Comparison of ENCODE assay signal across 9 cellular contexts in the genomic region with DNA sequence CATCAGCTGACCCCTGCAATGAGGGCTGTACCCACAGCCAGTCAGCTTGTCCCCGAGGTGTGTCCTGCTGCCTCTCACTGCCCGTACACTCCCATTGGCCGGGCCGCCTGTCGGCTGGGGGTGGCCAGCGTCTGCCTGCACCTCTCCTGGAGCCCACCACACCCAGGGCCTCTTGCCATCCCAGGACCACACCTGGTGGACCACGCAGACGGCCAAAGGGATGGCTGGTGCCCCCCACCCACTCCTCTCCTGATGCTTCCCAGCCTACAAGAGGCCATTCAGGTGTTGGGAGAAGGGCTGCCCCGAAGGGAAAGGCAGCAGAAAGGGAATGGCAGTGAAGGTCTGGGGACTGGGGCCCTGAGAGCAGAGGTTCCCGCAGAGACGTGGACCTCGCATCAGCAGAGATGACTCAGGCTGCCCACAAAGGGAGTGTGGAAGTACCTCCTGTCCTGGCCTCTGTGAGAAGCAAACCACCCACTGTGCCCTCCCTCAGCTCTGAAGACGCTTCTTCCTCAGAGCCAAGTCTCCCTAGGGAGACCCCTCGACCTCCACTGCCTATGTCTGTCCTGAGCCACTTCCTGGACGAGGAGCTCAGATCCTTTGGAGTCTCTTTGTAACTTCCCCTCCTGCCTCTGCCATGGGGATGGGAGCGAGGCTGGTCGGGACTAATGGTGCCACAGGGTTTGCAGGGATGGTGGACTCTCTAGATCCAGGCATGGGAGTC.
DNase-seq lines count a peak whose midpoint lies in the region; ATAC-seq and TF ChIP-seq lines count a peak whose summit lies in the region.
"Had no signal": no experiment of that assay in that cellular context is flagged by ENCODE, and none has a peak within 500 bp of the region (broad histone marks: within the 10 kb centered on the region; RNA-seq: fewer than 3 reads in every experiment).

No MANE protein-coding gene starts in this region.

- peaks cover 2% of the 10 kb centered on the region; the same call in 1 of the 2 replicates for H3K27me3 Mint-ChIP-seq in HFFc6 (ENCODE audit: insufficient read depth)
- H3K27me3 Mint-ChIP-seq in T-helper 2 cell treated with Interferon-gamma antibody and Interleukin-4, amounts not matched to agents 5 μg/mL and 100 μg/mL, for 36 hours (ENCODE audit: low read depth), result no peaks in the 10 kb centered on the region

- H3K4me3 ChIP-seq in fibroblast of mammary gland (ENCODE audit: control insufficient read depth, low read depth, low read length), result no peak overlapping the region

- TF ChIP-seq CTCF in HFFc6 (IDR thresholded peaks at IDR 0.05) (no peak), fibroblast of mammary gland (conservative IDR thresholded peaks at IDR 0.05; ENCODE audit: control insufficient read depth, insufficient read depth, low read depth, low read length) (no peak)

- DNase-seq in HFFc6 (peak; percentile 63), fibroblast of mammary gland (ENCODE audit: low read depth) (peak; percentile 95), Kasumi-1 (lab: John Stamatoyannopoulos, UW) (no peak)
- DNase-seq in T-helper 2 cell treated with Interferon-gamma antibody and Interleukin-4, amounts not matched to agents 5 μg/mL and 100 μg/mL, for 36 hours (ENCODE audit: low spot score), result peak; percentile 21
- DNase-seq in stimulated activated effector memory CD8-positive, alpha-beta T cell treated with anti-CD3 and anti-CD28 coated beads, Interleukin-12 subunit alpha, Interleukin-12 subunit beta, amount 100 ng/mL, for 72 hours (ENCODE audit: low spot score in 2 of 2), result no peak
- DNase-seq in stimulated activated naive CD4-positive, alpha-beta T cell (lab: John Stamatoyannopoulos, UW), result no peak
- DNase-seq: activated naive CD4-positive, alpha-beta T cell treated with Interleukin-2 at 50 U/mL for 16 hours had no signal

- ATAC-seq in stimulated activated effector memory CD8-positive, alpha-beta T cell treated with anti-CD3 and anti-CD28 coated beads, Interleukin-12 subunit alpha, Interleukin-12 subunit beta, amount 100 ng/mL, for 72 hours, result peak; percentile 53
- ATAC-seq in HG02870 (IDR thresholded peaks at IDR 0.05; ENCODE audit: unreplicated experiment) (no peak), GM21526 (IDR thresholded peaks at IDR 0.05; ENCODE audit: low FRiP score, unreplicated experiment) (no peak)

- peak overlapping the region; percentile 99 for H3K27ac Mint-ChIP-seq in HFFc6
- peak overlapping the region; percentile 36 for H3K27ac Mint-ChIP-seq in T-helper 2 cell treated with Interferon-gamma antibody and Interleukin-4, amounts not matched to agents 5 μg/mL and 100 μg/mL, for 36 hours
- peak overlapping the region; percentile 79 for H3K27ac Mint-ChIP-seq in stimulated activated effector memory CD8-positive, alpha-beta T cell treated with anti-CD3 and anti-CD28 coated beads, Interleukin-12 subunit alpha, Interleukin-12 subunit beta, amount 100 ng/mL, for 72 hours

- H3K9me3 Mint-ChIP-seq in HFFc6, result no peaks in the 10 kb centered on the region
- H3K9me3 Mint-ChIP-seq in T-helper 2 cell treated with Interferon-gamma antibody and Interleukin-4, amounts not matched to agents 5 μg/mL and 100 μg/mL, for 36 hours, result no peaks in the 10 kb centered on the region
- no peaks in the 10 kb centered on the region for H3K9me3 Mint-ChIP-seq in stimulated activated effector memory CD8-positive, alpha-beta T cell treated with anti-CD3 and anti-CD28 coated beads, Interleukin-12 subunit alpha, Interleukin-12 subunit beta, amount 100 ng/mL, for 72 hours

- H3K36me3 Mint-ChIP-seq in HFFc6 (ENCODE audit: low read depth), result peaks cover 10% of the 10 kb centered on the region
- peaks cover 9% of the 10 kb centered on the region for H3K36me3 Mint-ChIP-seq in T-helper 2 cell treated with Interferon-gamma antibody and Interleukin-4, amounts not matched to agents 5 μg/mL and 100 μg/mL, for 36 hours (ENCODE audit: low read depth)
- H3K36me3 Mint-ChIP-seq in stimulated activated effector memory CD8-positive, alpha-beta T cell treated with anti-CD3 and anti-CD28 coated beads, Interleukin-12 subunit alpha, Interleukin-12 subunit beta, amount 100 ng/mL, for 72 hours, result peaks cover 5% of the 10 kb centered on the region

- peak overlapping the region; percentile 87 for H3K4me3 Mint-ChIP-seq in HFFc6
- no peak overlapping the region for H3K4me3 Mint-ChIP-seq in T-helper 2 cell treated with Interferon-gamma antibody and Interleukin-4, amounts not matched to agents 5 μg/mL and 100 μg/mL, for 36 hours
- H3K4me3 Mint-ChIP-seq in stimulated activated effector memory CD8-positive, alpha-beta T cell treated with anti-CD3 and anti-CD28 coated beads, Interleukin-12 subunit alpha, Interleukin-12 subunit beta, amount 100 ng/mL, for 72 hours, result no peak overlapping the region

- peaks cover 46% of the 10 kb centered on the region for H3K4me1 Mint-ChIP-seq in HFFc6 (ENCODE audit: low read depth)
- H3K4me1 Mint-ChIP-seq in T-helper 2 cell treated with Interferon-gamma antibody and Interleukin-4, amounts not matched to agents 5 μg/mL and 100 μg/mL, for 36 hours (ENCODE audit: low read depth), result peaks cover 15% of the 10 kb centered on the region
- peaks cover 36% of the 10 kb centered on the region for H3K4me1 Mint-ChIP-seq in stimulated activated effector memory CD8-positive, alpha-beta T cell treated with anti-CD3 and anti-CD28 coated beads, Interleukin-12 subunit alpha, Interleukin-12 subunit beta, amount 100 ng/mL, for 72 hours

Comparison
In these comparisons a context has a peak if more than half of its experiments do, and no peak if none do; other contexts are left out.
1. DNase-seq: peak in HFFc6 (single experiment), T-helper 2 cell treated with Interferon-gamma antibody and Interleukin-4, amounts not matched to agents 5 μg/mL and 100 μg/mL, for 36 hours (single experiment) and fibroblast of mammary gland (single experiment); none in stimulated activated effector memory CD8-positive, alpha-beta T cell treated with anti-CD3 and anti-CD28 coated beads, Interleukin-12 subunit alpha, Interleukin-12 subunit beta, amount 100 ng/mL, for 72 hours (0 of 2), Kasumi-1 (0 of 2) and stimulated activated naive CD4-positive, alpha-beta T cell (0 of 6).
2. H3K27ac Mint-ChIP-seq: peak in every context shown above with its lines; median percentile 99 in HFFc6; 79 in stimulated activated effector memory CD8-positive, alpha-beta T cell treated with anti-CD3 and anti-CD28 coated beads, Interleukin-12 subunit alpha, Interleukin-12 subunit beta, amount 100 ng/mL, for 72 hours; 36 in T-helper 2 cell treated with Interferon-gamma antibody and Interleukin-4, amounts not matched to agents 5 μg/mL and 100 μg/mL, for 36 hours.